23 cellular contexts compared by ENCODE assay signal in the genomic region with DNA sequence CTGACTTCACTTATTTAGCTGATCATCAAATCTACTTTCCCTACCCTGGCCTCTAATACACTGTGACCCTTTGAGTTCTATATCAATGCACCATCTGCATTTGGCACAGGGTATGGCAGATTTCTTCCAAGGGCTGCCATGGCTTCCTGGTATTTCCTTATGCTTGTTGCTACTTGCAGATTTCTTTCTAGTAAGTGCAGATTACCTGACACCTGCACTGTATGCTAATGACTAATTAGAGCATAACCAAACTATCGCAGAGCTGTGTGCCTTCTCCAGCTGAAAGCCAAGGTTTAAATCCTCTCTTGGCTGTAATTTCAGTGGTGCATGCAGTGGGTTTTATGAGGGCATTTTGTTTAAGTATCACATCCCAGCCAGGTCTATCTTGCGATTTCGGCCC.
"Had no signal": no experiment of that assay in that cellular context is flagged by ENCODE, and none has a peak within 500 bp of the region (broad histone marks: within the 10 kb centered on the region; RNA-seq: fewer than 3 reads in every experiment).

No MANE protein-coding gene starts in this region.

- H3K9me3 ChIP-seq: adrenal gland, body of pancreas, MG63, SJSA1, SK-N-SH had no signal

- H3K27me3 ChIP-seq: adrenal gland, body of pancreas, MG63, SJSA1 had no signal

- FAIRE-seq: astrocyte, TTC549 had no signal

- H3K4me3 ChIP-seq: adrenal gland, body of pancreas, MG63, SJSA1 had no signal

- DNase-seq: activated CD4-positive, alpha-beta T cell treated with anti-CD3 and anti-CD28 coated beads, Interleukin-2, amount 10 ng/mL, durations not matched to agents 24 days and 14 days; activated CD4-positive, alpha-beta T cell treated with anti-CD3 and anti-CD28 coated beads, Interleukin-2, amount 50 U/mL, for 48 hours; activated CD8-positive, alpha-beta T cell treated with anti-CD3 and anti-CD28 coated beads, Interleukin-2, amount 10 ng/mL, durations not matched to agents 7 days and 5 days; activated gamma-delta T cell treated with Interleukin-2 at 50 U/mL for 16 hours; activated naive CD4-positive, alpha-beta T cell treated with anti-CD3 and anti-CD28 coated beads for 36 hours; activated T-cell treated with anti-CD3 and anti-CD28 coated beads, Interleukin-2, amount 50 U/mL, for 24 hours; adrenal gland; body of pancreas; central memory CD4-positive, alpha-beta T cell; Kasumi-1; KG1; MG63; NCI-H1048; NCI-H1436 treated with DMSO at 0.1 percent for 48 hours; NCI-H1694 treated with DMSO at 0.1 percent for 48 hours; NCI-H2029; NCI-H226; NCI-H446 treated with DMSO at 0.1 percent for 48 hours; SHP77 treated with DMSO at 0.1 percent for 48 hours; SK-N-SH had no signal

- H3K4me2 ChIP-seq: SK-N-SH had no signal

- H3K4me1 ChIP-seq: adrenal gland, body of pancreas, SJSA1 had no signal

- H3K27ac ChIP-seq: adrenal gland, body of pancreas, SJSA1 had no signal

- H3K9ac ChIP-seq: SK-N-SH had no signal

- H3K36me3 ChIP-seq: adrenal gland, MG63, SJSA1 had no signal
